ENCODE assay signal across 13 cellular contexts in genomic region chr7:107931740-107932515, GRCh38. TPM values are rescaled to one million over a fixed set of nuclear protein-coding genes. Genes with fewer than 3 reads are reported as not detected.
DNase-seq lines count a peak whose midpoint lies in the region; ATAC-seq and TF ChIP-seq lines count a peak whose summit lies in the region.
"Had no signal": no experiment of that assay in that cellular context is flagged by ENCODE, and none has a peak within 500 bp of the region (broad histone marks: within the 10 kb centered on the region; RNA-seq: fewer than 3 reads in every experiment).

No MANE protein-coding gene starts in this region.

- H3K4me1 ChIP-seq in GM23338 (ENCODE audit: insufficient read depth) (peaks cover 48% of the 10 kb centered on the region), heart left ventricle (peaks cover 0 to 32% (median 11%) of the 10 kb centered on the region in 12 donors), esophagus squamous epithelium (peaks cover 2 to 30% (median 2%) of the 10 kb centered on the region in 3 donors)

- H3K4me2 ChIP-seq in GM23338 = peak overlapping the region; percentile 36

- H3K4me3 Mint-ChIP-seq in GM23338 (peak overlapping the region; percentile 47), neural crest cell (no peak overlapping the region)

- H3K79me2 ChIP-seq in GM23338 (replicated peaks; ENCODE audit: insufficient read depth) = no peaks in the 10 kb centered on the region

- no peak overlapping the region for H2AFZ ChIP-seq in GM23338

- no peak overlapping the region for H3K27ac Mint-ChIP-seq in GM23338
- H3K27ac Mint-ChIP-seq in neural crest cell (ENCODE audit: unreplicated experiment) = peak overlapping the region; percentile 59

- H3K36me3 ChIP-seq in GM23338 (ENCODE audit: insufficient read depth) (peaks cover 1% of the 10 kb centered on the region; the same call in 1 of the 2 replicates), heart left ventricle (peaks cover 0 to 100% (median 89%) of the 10 kb centered on the region in 9 donors), esophagus squamous epithelium (peaks cover 8 to 89% (median 11%) of the 10 kb centered on the region in 3 donors)

- H3K4me3 ChIP-seq in GM23338 (peak overlapping the region; percentile 16), heart left ventricle (no peak overlapping the region), esophagus squamous epithelium (no peak overlapping the region)

- H3K9me3 ChIP-seq in heart left ventricle (no peaks in the 10 kb centered on the region), esophagus squamous epithelium (no peaks in the 10 kb centered on the region)

- peak; percentile 27 for DNase-seq in GM23338 (ENCODE audit: low spot score)
- peak in 3 of 5 donors; percentile 51 to 62 (median 59) for DNase-seq in heart left ventricle
- DNase-seq in neural crest cell (ENCODE audit: low read depth, low spot score) = no peak
- DNase-seq in AML-193 (lab: John Stamatoyannopoulos, UW) = no peak
- no peak for DNase-seq in esophagus squamous epithelium (lab: John Stamatoyannopoulos, UW)
- no peak for DNase-seq in RPMI8226
- DNase-seq: activated CD4-positive, alpha-beta T cell treated with anti-CD3 and anti-CD28 coated beads, Interleukin-2, amount 50 U/mL, for 48 hours; GDM1; kidney; NCI-H146; NCI-H446 treated with DMSO at 0.1 percent for 48 hours had no signal

- TF ChIP-seq CTCF in GM23338 (conservative IDR thresholded peaks at IDR 0.05; ENCODE audit: low read depth in 2 of 2) (no peak), heart left ventricle (IDR thresholded peaks at IDR 0.05) (no peak), neural crest cell (conservative IDR thresholded peaks at IDR 0.05) (no peak), esophagus squamous epithelium (IDR thresholded peaks at IDR 0.05) (no peak)

- H3K4me1 Mint-ChIP-seq in GM23338 (peaks cover 55% of the 10 kb centered on the region), neural crest cell (peaks cover 28% of the 10 kb centered on the region)

- H3K27me3 Mint-ChIP-seq in GM23338 (ENCODE audit: insufficient read depth, low read depth, poor library complexity) (peaks cover 13% of the 10 kb centered on the region), neural crest cell (ENCODE audit: low read depth) (no peaks in the 10 kb centered on the region)

- no peaks in the 10 kb centered on the region for H3K27me3 ChIP-seq in GM23338 (ENCODE audit: insufficient read depth)
- H3K27me3 ChIP-seq in heart left ventricle = no peaks in the 10 kb centered on the region
- H3K27me3 ChIP-seq in esophagus squamous epithelium = no peaks in the 10 kb centered on the region

- H3K9me3 Mint-ChIP-seq in GM23338 (no peaks in the 10 kb centered on the region), neural crest cell (no peaks in the 10 kb centered on the region)

- WGBS in heart left ventricle, 4 donors = 17 to 41% (median 27%) methylated on average over 5 of the region's 5 CpGs
- WGBS in esophagus squamous epithelium, 2 donors = 63 to 77% methylated on average over 3 to 4 of the region's 5 CpGs

- intact Hi-C loops in heart left ventricle (cut with DNase I) (loop anchor here in 1 of 10 donors (10.0 kb wide), 1 partner anchor 213 kb away; no protein-coding TSS in a partner anchor), esophagus squamous epithelium (cut with DNase I) (no loop called here)

- peaks cover 37% of the 10 kb centered on the region for H3K36me3 Mint-ChIP-seq in GM23338 (ENCODE audit: low read depth)
- H3K36me3 Mint-ChIP-seq in neural crest cell (ENCODE audit: low read depth) = peaks cover 33% of the 10 kb centered on the region

- H3F3A ChIP-seq in GM23338 (replicated peaks; ENCODE audit: low read depth) = no peaks in the 10 kb centered on the region; the same call in 1 of the 2 replicates

- ATAC-seq in GM23338 (peak; percentile 36), SK-N-SH treated with all-trans-retinoic acid at 6 μM for 48 hours (peak; percentile 24), heart left ventricle (peak; percentile 42 to 60 (median 44)), esophagus mucosa (no peak)

- no peaks in the 10 kb centered on the region for H4K20me1 ChIP-seq in GM23338 (replicated peaks; ENCODE audit: insufficient read depth)

- H3K9me2 ChIP-seq in GM23338 (ENCODE audit: insufficient read depth) = no peaks in the 10 kb centered on the region

- TF ChIP-seq POLR2A in heart left ventricle (IDR thresholded peaks at IDR 0.05) (no peak), esophagus squamous epithelium (IDR thresholded peaks at IDR 0.05) (no peak)

- peak overlapping the region; percentile 83 for H3K27ac ChIP-seq in GM23338 (ENCODE audit: low read depth)
- H3K27ac ChIP-seq in heart left ventricle = peak overlapping the region in 7 of 12 donors; percentile 1 to 85 (median 40)
- H3K27ac ChIP-seq in esophagus squamous epithelium = peak overlapping the region in 1 of 4 donors; percentile 7

TF ChIP-seq in GM23338, 12 proteins besides CTCF, POLR2A, EP300 and RAD21:
- TF ChIP-seq ZNF331 (CRISPR knock-in tag; IDR thresholded peaks at IDR 0.05; ENCODE audit: low read depth) = no peak
- TF ChIP-seq EZH2 (IDR thresholded peaks at IDR 0.05; ENCODE audit: low read depth, unreplicated experiment) = no peak
- no peak for TF ChIP-seq ZNF114 (CRISPR knock-in tag; IDR thresholded peaks at IDR 0.05)
- TF ChIP-seq EZH2phosphoT487 (IDR thresholded peaks at IDR 0.05; ENCODE audit: unreplicated experiment) = no peak
- TF ChIP-seq REST (IDR thresholded peaks at IDR 0.05; ENCODE audit: unreplicated experiment) = no peak

TF ChIP-seq in SK-N-SH treated with all-trans-retinoic acid at 6 μM for 48 hours, 23 proteins besides CTCF, POLR2A, EP300 and RAD21:
- TF ChIP-seq ZNF8 (CRISPR knock-in tag; IDR thresholded peaks at IDR 0.05) (no peak), RARB (CRISPR knock-in tag; IDR thresholded peaks at IDR 0.05) (peak; percentile 8; the same call in 1 of the 2 replicates), ZFP3 (CRISPR knock-in tag; IDR thresholded peaks at IDR 0.05) (peak; percentile 69; the same call in 1 of the 2 replicates), TOX (CRISPR knock-in tag; IDR thresholded peaks at IDR 0.05; ENCODE audit: borderline replicate concordance) (0 out of 2 replicates have a peak, but pooled peaks have one; percentile 7), GLIS3 (CRISPR knock-in tag; IDR thresholded peaks at IDR 0.05) (no peak), TCF4 (CRISPR knock-in tag; IDR thresholded peaks at IDR 0.05; ENCODE audit: borderline replicate concordance) (peak; percentile 37; the same call in 1 of the 2 replicates)

RNA-seq across cellular contexts. Expression of gene DLD, which starts 40.9 kb away (rescaled TPM):
- 68.6 and 76.2 TPM in 2 replicates for total RNA-seq in GM23338 (2014; rRNA removed; shearing (Covaris generic))
- polyA plus RNA-seq in GM23338 (2016; fragmentation: Nextera tagmentation; extraction: Ambion mirVana) (28.8 and 38.1 TPM in 2 replicates), heart left ventricle (100 to 1,000 TPM in 1 of 2 donors, 10 to 100 TPM in 1; 55.3 to 276 TPM)
- total RNA-seq in heart left ventricle (100 to 1,000 TPM; 154 to 426 (median 287) TPM), neural crest cell (77.6 and 82.1 TPM in 2 replicates), esophagus squamous epithelium (100 to 1,000 TPM in 1 of 4 donors, 10 to 100 TPM in 3; 48.6 to 132 (median 72.7) TPM), esophagus mucosa (63.5 TPM)

Comparison
In these comparisons a context has a peak if more than half of its experiments do, and no peak if none do; other contexts are left out.
1. DNase-seq: peak in GM23338 (single experiment) and heart left ventricle (3 of 5); none in neural crest cell (single experiment), AML-193 (0 of 2), esophagus squamous epithelium (single experiment) and RPMI8226 (single experiment).